ENCODE assay signal across 10 cellular contexts in the genomic region with DNA sequence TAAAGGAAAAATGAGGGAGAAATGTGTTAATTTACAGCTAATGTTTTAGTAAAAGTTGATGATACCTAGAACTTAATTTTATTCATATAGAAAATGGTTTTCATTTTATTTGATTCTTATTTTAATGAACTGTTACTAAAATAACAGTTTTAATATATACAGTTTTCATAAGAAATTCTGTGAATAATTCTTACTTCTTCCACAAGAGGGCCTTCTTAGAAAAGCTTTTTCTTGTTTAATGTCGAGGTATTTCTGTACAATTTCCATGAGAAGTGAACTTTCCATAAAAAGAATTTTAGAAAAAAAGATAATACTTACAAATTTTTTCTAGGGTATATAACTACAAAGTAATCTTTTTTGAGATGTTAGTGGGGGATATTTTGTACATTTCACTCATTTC.
DNase-seq lines count a peak whose midpoint lies in the region; ATAC-seq, FAIRE-seq and TF ChIP-seq lines count a peak whose summit lies in the region.
"Had no signal": no experiment of that assay in that cellular context is flagged by ENCODE, and none has a peak within 500 bp of the region (broad histone marks: within the 10 kb centered on the region; RNA-seq: fewer than 3 reads in every experiment).

No MANE protein-coding gene starts in this region.

- H3K36me3 ChIP-seq in ascending aorta, result no peaks in the 10 kb centered on the region
- peaks cover 0 to 10% of the 10 kb centered on the region in 2 experiments; a peak in 1 of 5 replicates for H3K36me3 ChIP-seq in HepG2 (replicated peaks in 1 of 2; ENCODE audit: control insufficient read depth in 1 of 2, insufficient read depth in 2 of 2, low read length in 2 of 2)

- ATAC-seq in HepG2 (no peak), HG02798 (IDR thresholded peaks at IDR 0.05; ENCODE audit: poor library complexity, unreplicated experiment) (no peak), HG03095 (IDR thresholded peaks at IDR 0.05; ENCODE audit: unreplicated experiment) (no peak)

- no peak overlapping the region for H2AFZ ChIP-seq in HepG2 (ENCODE audit: low read length)

- FAIRE-seq in HepG2 (lab: Jason Lieb, UNC), result no peak
- FAIRE-seq: H1 had no signal

- peaks cover 0 to 2% of the 10 kb centered on the region in 2 donors for H3K4me1 ChIP-seq in ascending aorta
- H3K4me1 ChIP-seq in HepG2 (ENCODE audit: insufficient read depth, low read length), result no peaks in the 10 kb centered on the region

- no peak for TF ChIP-seq RAD21 in HepG2 (CRISPR knock-in tag; IDR thresholded peaks at IDR 0.05)

- intact Hi-C loops in ascending aorta (cut with DNase I), result no loop called here
- intact Hi-C loops in HepG2 (cut with micrococcal nuclease; ENCODE audit: unreplicated experiment), result loop anchor here (1.0 kb wide), 2 partner anchors 144 to 262 kb away; no protein-coding TSS in a partner anchor

- BruUV-seq in HepG2 (replicated peaks; lab: Mats Ljungman, UMichigan), result no TSS peak

- in situ Hi-C loops in HepG2 (cut with HindIII; ENCODE audit: extremely low pct_ligation_motif_present, low pct_unique_long_range_greater_than_20kb), result no loop called here

- TF ChIP-seq EP300 in HepG2 (IDR thresholded peaks at IDR 0.05; ENCODE audit: low read depth in 2 of 2, low read length in 2 of 2), result no peak
- no peak for TF ChIP-seq EP300 in HepG2 (CRISPR knock-in tag; IDR thresholded peaks at IDR 0.05; ENCODE audit: borderline replicate concordance)

- H3K27ac ChIP-seq in ascending aorta, result no peak overlapping the region
- H3K27ac ChIP-seq in HepG2 (ENCODE audit: extremely low read length, insufficient read depth, low read length), result no peak overlapping the region

- no peaks in the 10 kb centered on the region for H3K79me2 ChIP-seq in HepG2 (ENCODE audit: insufficient read depth, low read length)

- DNase-seq in AG09319 (ENCODE audit: extremely low read depth, low read depth) (no peak), HT-29 (ENCODE audit: low spot score) (peak; percentile 40), ascending aorta (ENCODE audit: low spot score in 2 of 2) (no peak), HepG2 (ENCODE audit: low spot score) (peak; percentile 3), GM19238 (ENCODE audit: insufficient read length, low spot score) (no peak), T-helper 9 cell (no peak)
- DNase-seq: activated naive CD8-positive, alpha-beta T cell treated with anti-CD3 and anti-CD28 coated beads, Interleukin-2, amount 10 ng/mL, durations not matched to agents 7 days and 5 days had no signal

- no peak for TF ChIP-seq POLR2A in HepG2 (IDR thresholded peaks at IDR 0.05; ENCODE audit: insufficient read depth in 1 of 2, low read depth in 2 of 2, low read length in 2 of 2)

- peak; percentile 35 for TF ChIP-seq CTCF in AG09319 (IDR thresholded peaks at IDR 0.05; ENCODE audit: low read depth, low read length)
- TF ChIP-seq CTCF in ascending aorta (IDR thresholded peaks at IDR 0.05), result peak; percentile 51 to 61 (median 55)
- 0 out of 2 replicates have a peak, but pooled peaks have one; percentile 14 for TF ChIP-seq CTCF in HepG2 (CRISPR knock-in tag; IDR thresholded peaks at IDR 0.05)

- H3K9ac ChIP-seq in HepG2 (ENCODE audit: insufficient read depth, low read depth, low read length), result no peak overlapping the region

- POLR2A ChIA-PET in HepG2 (lab: Yijun Ruan, JAX), result interaction anchor here (1.0 kb wide), 1 partner anchor 144 kb away, joined by 3 read pairs; no protein-coding TSS in a partner anchor

- H3K9me3 ChIP-seq in ascending aorta (no peaks in the 10 kb centered on the region), HepG2 (ENCODE audit: low read length) (no peaks in the 10 kb centered on the region)

- H3K4me2 ChIP-seq in HepG2 (ENCODE audit: low read depth, low read length), result no peak overlapping the region

- WGBS in HepG2 (ENCODE audit: low lambda C conversion rate), result 40% methylated on average over 1 of the region's 1 CpG

- no peaks in the 10 kb centered on the region for H3K27me3 ChIP-seq in ascending aorta
- no peaks in the 10 kb centered on the region for H3K27me3 ChIP-seq in HepG2 (ENCODE audit: control insufficient read depth in 1 of 2, insufficient read depth in 2 of 2, low read length in 2 of 2)

- no peaks in the 10 kb centered on the region for H4K20me1 ChIP-seq in HepG2 (ENCODE audit: insufficient read depth, low read length)

- CTCF ChIA-PET in HepG2 (lab: Yijun Ruan, JAX; ENCODE audit: low intra/inter-chr PET ratio, low total read pairs), result interaction anchor here (1.1 to 2.3 kb wide), 4 partner anchors 51 to 262 kb away, joined by 3 to 29 read pairs (median 8); no protein-coding TSS in a partner anchor

- H3K4me3 ChIP-seq in ascending aorta, result no peak overlapping the region
- H3K4me3 ChIP-seq in HepG2 (replicated peaks in 1 of 3; ENCODE audit: insufficient read depth in 1 of 3, low read depth in 2 of 3, low read length in 3 of 3), result no peak overlapping the region

TF ChIP-seq in HepG2, 621 proteins besides CTCF, POLR2A, EP300 and RAD21:
- TF ChIP-seq, protein P1, sequence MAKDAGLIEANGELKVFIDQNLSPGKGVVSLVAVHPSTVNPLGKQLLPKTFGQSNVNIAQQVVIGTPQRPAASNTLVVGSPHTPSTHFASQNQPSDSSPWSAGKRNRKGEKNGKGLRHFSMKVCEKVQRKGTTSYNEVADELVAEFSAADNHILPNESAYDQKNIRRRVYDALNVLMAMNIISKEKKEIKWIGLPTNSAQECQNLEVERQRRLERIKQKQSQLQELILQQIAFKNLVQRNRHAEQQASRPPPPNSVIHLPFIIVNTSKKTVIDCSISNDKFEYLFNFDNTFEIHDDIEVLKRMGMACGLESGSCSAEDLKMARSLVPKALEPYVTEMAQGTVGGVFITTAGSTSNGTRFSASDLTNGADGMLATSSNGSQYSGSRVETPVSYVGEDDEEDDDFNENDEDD (CRISPR knock-in tag; IDR thresholded peaks at IDR 0.05; ENCODE audit: borderline replicate concordance), result no peak
- peak; percentile 50 for TF ChIP-seq STAG1 (CRISPR knock-in tag; IDR thresholded peaks at IDR 0.05)
- TF ChIP-seq SMC3 (IDR thresholded peaks at IDR 0.05; ENCODE audit: low read length), result peak; percentile 54
- TF ChIP-seq, protein P2, sequence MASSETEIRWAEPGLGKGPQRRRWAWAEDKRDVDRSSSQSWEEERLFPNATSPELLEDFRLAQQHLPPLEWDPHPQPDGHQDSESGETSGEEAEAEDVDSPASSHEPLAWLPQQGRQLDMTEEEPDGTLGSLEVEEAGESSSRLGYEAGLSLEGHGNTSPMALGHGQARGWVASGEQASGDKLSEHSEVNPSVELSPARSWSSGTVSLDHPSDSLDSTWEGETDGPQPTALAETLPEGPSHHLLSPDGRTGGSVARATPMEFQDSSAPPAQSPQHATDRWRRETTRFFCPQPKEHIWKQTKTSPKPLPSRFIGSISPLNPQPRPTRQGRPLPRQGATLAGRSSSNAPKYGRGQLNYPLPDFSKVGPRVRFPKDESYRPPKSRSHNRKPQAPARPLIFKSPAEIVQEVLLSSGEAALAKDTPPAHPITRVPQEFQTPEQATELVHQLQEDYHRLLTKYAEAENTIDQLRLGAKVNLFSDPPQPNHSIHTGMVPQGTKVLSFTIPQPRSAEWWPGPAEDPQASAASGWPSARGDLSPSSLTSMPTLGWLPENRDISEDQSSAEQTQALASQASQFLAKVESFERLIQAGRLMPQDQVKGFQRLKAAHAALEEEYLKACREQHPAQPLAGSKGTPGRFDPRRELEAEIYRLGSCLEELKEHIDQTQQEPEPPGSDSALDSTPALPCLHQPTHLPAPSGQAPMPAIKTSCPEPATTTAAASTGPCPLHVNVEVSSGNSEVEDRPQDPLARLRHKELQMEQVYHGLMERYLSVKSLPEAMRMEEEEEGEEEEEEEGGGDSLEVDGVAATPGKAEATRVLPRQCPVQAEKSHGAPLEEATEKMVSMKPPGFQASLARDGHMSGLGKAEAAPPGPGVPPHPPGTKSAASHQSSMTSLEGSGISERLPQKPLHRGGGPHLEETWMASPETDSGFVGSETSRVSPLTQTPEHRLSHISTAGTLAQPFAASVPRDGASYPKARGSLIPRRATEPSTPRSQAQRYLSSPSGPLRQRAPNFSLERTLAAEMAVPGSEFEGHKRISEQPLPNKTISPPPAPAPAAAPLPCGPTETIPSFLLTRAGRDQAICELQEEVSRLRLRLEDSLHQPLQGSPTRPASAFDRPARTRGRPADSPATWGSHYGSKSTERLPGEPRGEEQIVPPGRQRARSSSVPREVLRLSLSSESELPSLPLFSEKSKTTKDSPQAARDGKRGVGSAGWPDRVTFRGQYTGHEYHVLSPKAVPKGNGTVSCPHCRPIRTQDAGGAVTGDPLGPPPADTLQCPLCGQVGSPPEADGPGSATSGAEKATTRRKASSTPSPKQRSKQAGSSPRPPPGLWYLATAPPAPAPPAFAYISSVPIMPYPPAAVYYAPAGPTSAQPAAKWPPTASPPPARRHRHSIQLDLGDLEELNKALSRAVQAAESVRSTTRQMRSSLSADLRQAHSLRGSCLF (CRISPR knock-in tag; IDR thresholded peaks at IDR 0.05; ENCODE audit: borderline replicate concordance), result no peak

Comparison
In these comparisons a context has a peak if more than half of its experiments do, and no peak if none do; other contexts are left out.
1. DNase-seq: peak in HT-29 (single experiment) and HepG2 (single experiment); none in AG09319 (single experiment), ascending aorta (0 of 2), GM19238 (single experiment) and T-helper 9 cell (single experiment).
2. Peak in every context shown above with its lines, with median percentiles within 50 percentile points of each other: CTCF ChIP-seq.